In genomic region chr1:115655916-115656315, GRCh38 we compare ENCODE assay signal across 2 cellular contexts.
TF ChIP-seq lines count a peak whose summit lies in the region.

No MANE protein-coding gene starts in this region.

TF ChIP-seq in IMR-90, 13 proteins besides CTCF, POLR2A, EP300 and RAD21:
- TF ChIP-seq ELK1 (IDR thresholded peaks at IDR 0.05; ENCODE audit: borderline replicate concordance, low read depth, low read length), result no peak
- no peak for TF ChIP-seq CHD1 (IDR thresholded peaks at IDR 0.05; ENCODE audit: low read depth, low read length)
- no peak for TF ChIP-seq RFX5 (IDR thresholded peaks at IDR 0.05; ENCODE audit: low read depth, low read length)
- TF ChIP-seq MAFK (IDR thresholded peaks at IDR 0.05; ENCODE audit: low read depth, low read length), result no peak
- no peak for TF ChIP-seq SMC3 (IDR thresholded peaks at IDR 0.05; ENCODE audit: low read depth, low read length)
- no peak for TF ChIP-seq CEBPB (IDR thresholded peaks at IDR 0.05; ENCODE audit: low read depth, low read length)
- TF ChIP-seq RCOR1 (IDR thresholded peaks at IDR 0.05; ENCODE audit: insufficient replicate concordance, low read length), result no peak
- no peak for TF ChIP-seq NFE2L2 (IDR thresholded peaks at IDR 0.05; ENCODE audit: low read depth, low read length)
- TF ChIP-seq BHLHE40 (IDR thresholded peaks at IDR 0.05; ENCODE audit: low read depth, low read length), result no peak
- TF ChIP-seq USF2 (IDR thresholded peaks at IDR 0.05; ENCODE audit: low read depth, low read length), result no peak
- no peak for TF ChIP-seq MXI1 (IDR thresholded peaks at IDR 0.05; ENCODE audit: borderline replicate concordance, low read depth, low read length)
TF ChIP-seq in IMR-90: peak in this region for 0.

TF ChIP-seq in GM23338, 12 proteins besides CTCF, POLR2A, EP300 and RAD21:
- TF ChIP-seq ETS1 (IDR thresholded peaks at IDR 0.05) (no peak), STAT1 (IDR thresholded peaks at IDR 0.05; ENCODE audit: unreplicated experiment) (no peak), NANOG (IDR thresholded peaks at IDR 0.05; ENCODE audit: borderline replicate concordance) (no peak), JUNB (IDR thresholded peaks at IDR 0.05; ENCODE audit: unreplicated experiment) (no peak), EZH2phosphoT487 (IDR thresholded peaks at IDR 0.05; ENCODE audit: unreplicated experiment) (no peak), CREB1 (CRISPR knock-in tag; IDR thresholded peaks at IDR 0.05; ENCODE audit: low read depth) (no peak)
